In genomic region chrX:23849241-23849640, GRCh38 we compare ENCODE assay signal across 30 cellular contexts. TPM values are rescaled to one million over a fixed set of nuclear protein-coding genes. Genes with fewer than 3 reads are reported as not detected.
"Had no signal": no experiment of that assay in that cellular context is flagged by ENCODE, and none has a peak within 500 bp of the region (broad histone marks: within the 10 kb centered on the region; RNA-seq: fewer than 3 reads in every experiment).

No MANE protein-coding gene starts in this region.

- ATAC-seq: stimulated activated effector memory CD8-positive, alpha-beta T cell treated with anti-CD3 and anti-CD28 coated beads, Interleukin-12 subunit alpha, Interleukin-12 subunit beta, amount 100 ng/mL, for 72 hours; stimulated activated memory B cell treated with anti-CD40 and anti-IgM and Interleukin-4, amounts not matched to agents 10 μg/mL and 1 μg/mL and 100 μg/mL, for 72 hours; stimulated activated naive B cell treated with anti-CD40 and anti-IgM and Interleukin-4, amounts not matched to agents 10 μg/mL and 1 μg/mL and 100 μg/mL, for 72 hours; stimulated activated naive CD8-positive, alpha-beta T cell treated with anti-CD3 and anti-CD28 coated beads, Interleukin-15, amount 100 ng/mL, for 72 hours; stimulated activated naive CD8-positive, alpha-beta T cell treated with anti-CD3 and anti-CD28 coated beads, Interleukin-15, Interleukin-2, amounts not matched to agents 100 U/mL and 50 U/mL, for 24 hours; upper lobe of right lung had no signal

- H3K4me1 ChIP-seq: testis, tibial artery, upper lobe of right lung, uterus, vagina had no signal

- H3K27me3 ChIP-seq: stomach, suprapubic skin, testis, thyroid gland, tibial artery, tibial nerve, transverse colon, upper lobe of left lung, upper lobe of right lung, uterus, vagina had no signal

- H3K36me3 ChIP-seq: stomach, suprapubic skin, thoracic aorta, thyroid gland, tibial artery, transverse colon, upper lobe of left lung, upper lobe of right lung, uterus, vagina had no signal

- H3K27ac ChIP-seq: stomach, suprapubic skin, testis, thoracic aorta, thyroid gland, tibial artery, tibial nerve, transverse colon, upper lobe of left lung, upper lobe of right lung, uterus, vagina had no signal

- H3K9me3 ChIP-seq: stomach, suprapubic skin, testis, thoracic aorta, thyroid gland, tibial artery, tibial nerve, transverse colon, upper lobe of left lung, upper lobe of right lung, uterus, vagina had no signal

- DNase-seq: stimulated activated CD4-positive, alpha-beta T cell treated with anti-CD3 and anti-CD28 coated beads, Interleukin-2, amount 100 ng/mL, for 48 hours; stimulated activated CD4-positive, alpha-beta T cell treated with anti-CD3 and anti-CD28 coated beads, Interleukin-4, amount 100 ng/mL, for 1 hour; stimulated activated CD4-positive, alpha-beta T cell treated with anti-CD3 and anti-CD28 coated beads, Interleukin-4, amount 100 ng/mL, for 24 hours; stimulated activated CD4-positive, alpha-beta T cell treated with anti-CD3 and anti-CD28 coated beads, Interleukin-4, amount 100 ng/mL, for 4 hours; stimulated activated CD8-positive, alpha-beta memory T cell treated with anti-CD3 and anti-CD28 coated beads, Interleukin-4, amount 100 ng/mL, for 48 hours; stimulated activated naive B cell treated with anti-CD40 and anti-IgM and Interleukin-4, amounts not matched to agents 10 μg/mL and 1 μg/mL and 100 μg/mL, for 72 hours; stimulated activated naive CD4-positive, alpha-beta T cell; stimulated activated naive CD4-positive, alpha-beta T cell treated with Interleukin-2 at 50 U/mL for 16 hours; stimulated activated naive CD8-positive, alpha-beta T cell treated with anti-CD3 and anti-CD28 coated beads, Interleukin-15, amount 100 ng/mL, for 72 hours; stimulated activated naive CD8-positive, alpha-beta T cell treated with anti-CD3 and anti-CD28 coated beads, Interleukin-15, Interleukin-2, amounts not matched to agents 100 U/mL and 50 U/mL, for 24 hours; stomach; substantia nigra; testis; thyroid gland; tibial artery; transverse colon; trophoblast cell; upper lobe of left lung; upper lobe of right lung; uterus had no signal

- H3K4me3 ChIP-seq: stomach, suprapubic skin, testis, thoracic aorta, thyroid gland, tibial artery, tibial nerve, transverse colon, upper lobe of left lung, upper lobe of right lung, uterus, vagina had no signal

- FAIRE-seq: urothelium cell line had no signal

RNA-seq across cellular contexts. Expression of gene CXorf58, which starts 58.6 kb away (rescaled TPM):
- total RNA-seq: stomach, subcutaneous adipose tissue, suprapubic skin, thoracic aorta, upper lobe of right lung, ureter, urinary bladder, vagina had no signal
